Comparison of ENCODE assay signal across 10 cellular contexts in the genomic region with DNA sequence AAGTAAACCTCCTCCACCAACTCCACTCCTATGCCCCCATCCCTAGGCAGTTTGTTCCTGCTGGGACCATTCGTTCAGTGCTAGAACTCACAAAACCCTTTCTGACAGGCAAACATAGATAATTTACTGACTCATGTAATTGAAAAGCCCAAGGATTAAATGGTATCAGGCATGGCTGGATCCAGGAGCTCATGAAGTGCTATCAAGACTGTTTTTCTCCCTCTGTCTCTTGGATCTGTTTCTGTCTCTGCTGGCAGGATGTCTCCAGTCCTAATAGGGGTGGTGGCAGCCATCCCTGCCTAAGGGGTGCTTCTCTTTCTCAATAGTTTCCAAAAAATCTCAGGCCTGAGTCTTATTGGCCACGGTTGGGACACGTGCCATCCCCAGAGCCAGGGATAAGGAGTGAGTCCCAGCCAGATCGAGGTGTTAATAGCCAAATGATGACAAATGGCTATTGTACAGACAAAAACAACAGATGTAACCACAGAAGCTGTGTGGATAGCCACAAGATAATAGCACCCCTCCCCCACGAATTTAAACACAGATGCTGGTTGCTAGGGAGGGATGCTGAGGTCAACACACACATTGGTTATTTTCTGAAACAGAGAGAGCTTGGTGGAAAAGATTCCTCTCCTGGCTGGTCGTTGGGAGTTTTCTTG.
DNase-seq lines count a peak whose midpoint lies in the region; ATAC-seq lines count a peak whose summit lies in the region.
"Had no signal": no experiment of that assay in that cellular context is flagged by ENCODE, and none has a peak within 500 bp of the region (broad histone marks: within the 10 kb centered on the region; RNA-seq: fewer than 3 reads in every experiment).

No MANE protein-coding gene starts in this region.

- no peak overlapping the region for H3K4me3 ChIP-seq in SJSA1
- no peak overlapping the region for H3K4me3 ChIP-seq in mesendoderm (ENCODE audit: low read length)

- H3K4ac ChIP-seq in mesendoderm (ENCODE audit: low read depth, low read length) = no peak overlapping the region

- H2BK15ac ChIP-seq in mesendoderm (replicated peaks; ENCODE audit: low read depth) = no peak overlapping the region

- no peak overlapping the region for H3K4me2 ChIP-seq in mesendoderm (ENCODE audit: low read length)

- H2BK120ac ChIP-seq in mesendoderm (ENCODE audit: low read depth, low read length) = no peak overlapping the region

- no peaks in the 10 kb centered on the region for H3K9me3 ChIP-seq in SJSA1 (replicated peaks)

- H4K5ac ChIP-seq in mesendoderm (ENCODE audit: low read length) = no peak overlapping the region

- H3K79me1 ChIP-seq in mesendoderm (ENCODE audit: low read length) = no peaks in the 10 kb centered on the region

- H4K8ac ChIP-seq in mesendoderm (ENCODE audit: low read depth, low read length) = no peak overlapping the region

- no peak overlapping the region for H2AK5ac ChIP-seq in mesendoderm (ENCODE audit: low read length)

- DNase-seq in GM03348 (ENCODE audit: low spot score) (peak; percentile 43), LHCN-M2 (ENCODE audit: low read depth) (peak; percentile 89), SJSA1 (ENCODE audit: low read depth in 1 of 2, low spot score in 2 of 2) (peak; percentile 52 to 76), mesendoderm (peak; percentile 67), NAMALWA (ENCODE audit: low spot score) (no peak)
- DNase-seq in stimulated activated CD4-positive, alpha-beta T cell treated with anti-CD3 and anti-CD28 coated beads, Interleukin-4, amount 100 ng/mL, for 4 hours = no peak
- DNase-seq: retina had no signal

- no peak overlapping the region for H2BK5ac ChIP-seq in mesendoderm (ENCODE audit: low read length)

- peaks cover 27% of the 10 kb centered on the region for H3K4me1 ChIP-seq in SJSA1 (replicated peaks)
- H3K4me1 ChIP-seq in mesendoderm (ENCODE audit: control insufficient read depth, low read depth, low read length) = no peaks in the 10 kb centered on the region

- no peak overlapping the region for H3K9ac ChIP-seq in mesendoderm (ENCODE audit: low read length)

- no peak overlapping the region for H3K23ac ChIP-seq in mesendoderm (ENCODE audit: low read length)

- ATAC-seq in GM21576 (IDR thresholded peaks at IDR 0.05; ENCODE audit: unreplicated experiment) = no peak
- no peak for ATAC-seq in GM19452 (IDR thresholded peaks at IDR 0.05; ENCODE audit: unreplicated experiment)

- no peak overlapping the region for H3K18ac ChIP-seq in mesendoderm (ENCODE audit: low read length)

- no peaks in the 10 kb centered on the region for H3K27me3 ChIP-seq in SJSA1 (replicated peaks)
- H3K27me3 ChIP-seq in mesendoderm (ENCODE audit: insufficient read depth, low read length, poor library complexity) = no peaks in the 10 kb centered on the region

- H3K27ac ChIP-seq in SJSA1 (peak overlapping the region; percentile 43), mesendoderm (ENCODE audit: low read depth, low read length) (no peak overlapping the region)
- H3K27ac ChIP-seq: foreskin keratinocyte had no signal

- no peaks in the 10 kb centered on the region for H3K79me2 ChIP-seq in mesendoderm (ENCODE audit: control insufficient read depth, insufficient read depth, low read length)

- H3K56ac ChIP-seq in mesendoderm (ENCODE audit: low read length) = no peak overlapping the region

- no peaks in the 10 kb centered on the region for H3K36me3 ChIP-seq in SJSA1
- no peaks in the 10 kb centered on the region for H3K36me3 ChIP-seq in mesendoderm (ENCODE audit: control insufficient read depth, insufficient read depth, low read length)

- no CpG with 5 or more reads among the region's 6 CpGs for WGBS in mesendoderm (ENCODE audit: extremely low coverage, insufficient coverage, low lambda C conversion rate)

Comparison
In these comparisons a context has a peak if more than half of its experiments do, and no peak if none do; other contexts are left out.
1. DNase-seq: peak in GM03348 (single experiment), LHCN-M2 (single experiment), SJSA1 (2 of 2) and mesendoderm (single experiment); none in NAMALWA (single experiment) and stimulated activated CD4-positive, alpha-beta T cell treated with anti-CD3 and anti-CD28 coated beads, Interleukin-4, amount 100 ng/mL, for 4 hours (0 of 2).